ENCODE assay signal across 8 cellular contexts in the genomic region with DNA sequence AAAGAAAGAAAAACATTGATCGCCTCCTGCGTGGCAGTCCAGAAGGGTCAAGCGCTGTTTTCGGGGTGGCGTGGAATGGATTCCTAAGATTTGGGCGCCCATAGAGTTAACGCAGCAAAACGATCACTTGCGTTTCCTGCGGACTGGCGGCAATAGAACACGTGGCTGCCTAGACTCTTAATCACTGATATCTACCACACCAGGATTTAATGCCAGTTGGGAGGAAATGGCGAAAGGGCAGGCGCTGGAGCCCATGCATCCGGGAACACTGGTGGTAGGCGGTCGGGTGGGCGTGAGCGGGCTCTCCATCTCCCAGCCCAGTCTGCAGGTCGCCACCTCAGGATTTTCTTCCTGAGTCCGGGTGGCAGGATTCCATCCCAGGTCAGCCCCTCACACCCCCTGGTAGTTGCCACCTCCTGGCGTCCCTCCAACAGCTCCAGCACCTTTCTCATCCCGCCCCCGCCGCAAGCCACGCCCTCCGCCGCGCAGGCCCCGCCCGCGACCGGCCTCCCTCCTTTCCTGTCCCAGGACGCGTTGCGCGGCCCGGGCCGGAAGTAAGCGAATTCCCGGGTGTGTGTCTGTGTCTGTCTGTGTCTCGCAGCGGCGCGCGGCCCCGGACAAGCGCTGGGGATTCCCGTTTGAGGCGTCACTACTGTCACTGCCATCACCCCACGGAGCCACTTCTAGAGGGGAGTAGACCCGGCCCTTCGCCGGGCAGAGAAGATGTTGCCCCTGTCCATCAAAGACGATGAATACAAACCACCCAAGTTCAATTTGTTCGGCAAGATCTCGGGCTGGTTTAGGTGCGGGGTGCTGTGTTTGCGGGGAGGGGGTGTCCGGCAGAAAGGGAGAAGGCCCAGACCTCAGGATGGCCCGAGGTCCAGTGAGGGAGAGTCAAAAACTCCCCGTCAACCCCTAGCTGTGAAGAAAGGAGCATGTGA. TPM values are rescaled to one million over a fixed set of nuclear protein-coding genes. Genes with fewer than 3 reads are reported as not detected.
DNase-seq lines count a peak whose midpoint lies in the region; ATAC-seq and TF ChIP-seq lines count a peak whose summit lies in the region.

A gene with protein sequence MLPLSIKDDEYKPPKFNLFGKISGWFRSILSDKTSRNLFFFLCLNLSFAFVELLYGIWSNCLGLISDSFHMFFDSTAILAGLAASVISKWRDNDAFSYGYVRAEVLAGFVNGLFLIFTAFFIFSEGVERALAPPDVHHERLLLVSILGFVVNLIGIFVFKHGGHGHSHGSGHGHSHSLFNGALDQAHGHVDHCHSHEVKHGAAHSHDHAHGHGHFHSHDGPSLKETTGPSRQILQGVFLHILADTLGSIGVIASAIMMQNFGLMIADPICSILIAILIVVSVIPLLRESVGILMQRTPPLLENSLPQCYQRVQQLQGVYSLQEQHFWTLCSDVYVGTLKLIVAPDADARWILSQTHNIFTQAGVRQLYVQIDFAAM (plus strand): TSS at position 551 of the 941 bp plus-strand sequence. CDS start 173 bp downstream, at position 724.

- H3K4me3 ChIP-seq in AG04449 (ENCODE audit: low read depth, low read length) (peak within 1 kb of the TSS; percentile 89), WERI-Rb-1 (ENCODE audit: low read depth, low read length) (peak within 1 kb of the TSS; percentile 86), breast epithelium (peak within 1 kb of the TSS; percentile 77 to 86 (median 85)), iPS-18c (ENCODE audit: insufficient read depth, low read depth, low read length) (peak within 1 kb of the TSS; percentile 92), skeletal muscle tissue (ENCODE audit: low read length in 3 of 3) (peak within 1 kb of the TSS; percentile 89 to 98 (median 97))

- peak; percentile 59 for ATAC-seq in GM18870 (IDR thresholded peaks at IDR 0.05; ENCODE audit: unreplicated experiment)
- peak; percentile 78 for ATAC-seq in HG03108 (IDR thresholded peaks at IDR 0.05; ENCODE audit: unreplicated experiment)

- H3K4me1 ChIP-seq in breast epithelium = peaks cover 0 to 8% of the 10 kb centered on the region in 2 donors
- peaks cover 9 to 17% (median 15%) of the 10 kb centered on the region in 3 donors for H3K4me1 ChIP-seq in skeletal muscle tissue (ENCODE audit: control insufficient read depth in 3 of 3, insufficient read depth in 3 of 3, low read length in 3 of 3)

- CTCF ChIA-PET in AG04449 (lab: Yijun Ruan, JAX) = interaction anchor here (1.0 to 2.1 kb wide), 6 partner anchors 9 to 432 kb away, joined by 3 to 8 read pairs (median 4); no protein-coding TSS in a partner anchor

- peak; percentile 36 for DNase-seq in AG04449 (ENCODE audit: low read depth, low spot score)
- DNase-seq in NCI-H2196 treated with DMSO at 0.1 percent for 48 hours (lab: John Stamatoyannopoulos, UW; ENCODE audit: unreplicated experiment) = peak; percentile 93
- DNase-seq in WERI-Rb-1 = peak; percentile 94
- peak; percentile 93 to 96 for DNase-seq in breast epithelium (ENCODE audit: low spot score in 2 of 2)

- POLR2A ChIA-PET in AG04449 (lab: Yijun Ruan, JAX) = interaction anchor here (0.6 kb wide), 1 partner anchor 138 kb away, joined by 3 read pairs; no protein-coding TSS in a partner anchor

- no peak for TF ChIP-seq CTCF in AG04449 (IDR thresholded peaks at IDR 0.05; ENCODE audit: insufficient read depth, low read length, missing control alignments)
- TF ChIP-seq CTCF in WERI-Rb-1 (IDR thresholded peaks at IDR 0.05; ENCODE audit: low read depth, low read length) = no peak
- TF ChIP-seq CTCF in breast epithelium (IDR thresholded peaks at IDR 0.05) = no peak

- H3K9me3 ChIP-seq in WERI-Rb-1 (ENCODE audit: severe bottlenecking) (no peaks in the 10 kb centered on the region), breast epithelium (no peaks in the 10 kb centered on the region), iPS-18c (ENCODE audit: control insufficient read depth, insufficient read depth, low read length) (no peaks in the 10 kb centered on the region), skeletal muscle tissue (ENCODE audit: control insufficient read depth in 3 of 3, low read length in 3 of 3) (no peaks in the 10 kb centered on the region)

- no peaks in the 10 kb centered on the region for H3K27me3 ChIP-seq in WERI-Rb-1 (ENCODE audit: insufficient read depth, low read depth, severe bottlenecking)
- no peaks in the 10 kb centered on the region for H3K27me3 ChIP-seq in breast epithelium
- H3K27me3 ChIP-seq in skeletal muscle tissue (ENCODE audit: control insufficient read depth in 3 of 3, insufficient read depth in 3 of 3, low read length in 3 of 3) = no peaks in the 10 kb centered on the region

- H3K27ac ChIP-seq in WERI-Rb-1 = peak within 1 kb of the TSS; percentile 82
- H3K27ac ChIP-seq in breast epithelium = peak within 1 kb of the TSS; percentile 90 to 98
- peak within 1 kb of the TSS; percentile 92 for H3K27ac ChIP-seq in skeletal muscle tissue (ENCODE audit: low read depth, low read length)

- TF ChIP-seq POLR2A in breast epithelium (IDR thresholded peaks at IDR 0.05) = peak; percentile 35

- H3K36me3 ChIP-seq in WERI-Rb-1 (peaks cover 12% of the 10 kb centered on the region), breast epithelium (no peaks in the 10 kb centered on the region), skeletal muscle tissue (ENCODE audit: control insufficient read depth in 3 of 3, insufficient read depth in 3 of 3, low read length in 3 of 3) (peaks cover 2 to 11% (median 10%) of the 10 kb centered on the region in 3 donors)

- H3K9ac ChIP-seq in skeletal muscle tissue (ENCODE audit: low read depth in 1 of 3, low read length in 3 of 3) = peak within 1 kb of the TSS; percentile 94 to 96 (median 95)

- intact Hi-C loops in breast epithelium (cut with DNase I; ENCODE audit: low total_unique reads) = no loop called here

RNA-seq across cellular contexts. Expression of the gene that starts here (rescaled TPM):
- 10 to 100 TPM; 19.5 to 33.8 (median 25.9) TPM for total RNA-seq in breast epithelium
- total RNA-seq in skeletal muscle tissue = 13.0 TPM

Comparison
In these comparisons a context has a peak if more than half of its experiments do, and no peak if none do; other contexts are left out.
1. Peak in every context shown above with its lines: DNase-seq, ATAC-seq, H3K4me3 ChIP-seq and H3K27ac ChIP-seq.
2. DNase-seq: peak in every context shown above with its lines; median percentile 94 in breast epithelium; 94 in WERI-Rb-1; 93 in NCI-H2196 treated with DMSO at 0.1 percent for 48 hours; 36 in AG04449.